8 cellular contexts compared by ENCODE assay signal in the genomic region with DNA sequence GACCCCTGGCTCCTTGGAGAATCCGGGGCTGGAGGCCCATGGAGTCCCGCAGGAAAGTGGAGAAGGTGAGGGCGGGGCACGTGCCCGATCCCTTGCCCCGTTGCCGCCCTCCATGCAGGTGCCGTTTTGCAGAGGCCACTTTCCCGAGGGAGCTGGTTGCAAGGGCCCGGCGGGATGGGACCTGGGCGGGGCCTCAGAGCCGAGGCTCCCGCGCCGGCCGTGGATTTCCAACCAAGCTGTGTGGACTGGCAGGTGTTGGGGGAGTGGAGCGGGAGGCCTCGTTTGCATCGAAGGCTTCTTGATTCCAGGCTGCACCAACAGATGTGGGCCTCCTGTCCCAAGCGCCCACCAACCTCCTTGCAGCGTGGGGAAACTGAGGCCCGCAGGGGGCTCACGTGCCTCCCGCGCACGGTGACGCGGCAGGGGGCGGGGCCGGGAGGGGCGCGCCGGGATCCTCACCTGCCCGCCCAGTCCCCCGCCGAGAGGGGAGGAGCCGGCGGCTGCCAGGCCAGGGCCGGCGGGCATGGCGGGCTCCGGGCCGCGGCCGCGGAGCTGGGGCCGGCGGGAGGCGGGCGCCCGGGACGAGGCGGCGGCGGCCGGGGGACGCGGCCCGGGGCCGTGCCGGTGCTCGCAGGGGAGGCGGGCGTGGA. TPM values are rescaled to one million over a fixed set of nuclear protein-coding genes. Genes with fewer than 3 reads are reported as not detected.
DNase-seq lines count a peak whose midpoint lies in the region; ATAC-seq and TF ChIP-seq lines count a peak whose summit lies in the region.

No MANE protein-coding gene starts in this region.

- POLR2A ChIA-PET in activated CD4-positive, alpha-beta T cell treated with anti-CD3 and anti-CD28 coated beads for 36 hours (lab: Charles Lee), result interaction anchor here (1.2 kb wide), 1 partner anchor 136 kb away, joined by 4 read pairs; no protein-coding TSS in a partner anchor

- peaks cover 49% of the 10 kb centered on the region for H3K4me1 Mint-ChIP-seq in activated CD4-positive, alpha-beta T cell treated with anti-CD3 and anti-CD28 coated beads for 36 hours

- H3K4me1 ChIP-seq in NT2/D1 (ENCODE audit: insufficient read depth, insufficient read length) (peaks cover 17% of the 10 kb centered on the region), mucosa of descending colon (ENCODE audit: low read depth) (peaks cover 8% of the 10 kb centered on the region), aorta (ENCODE audit: control insufficient read depth in 1 of 2, insufficient read depth in 2 of 2, low read length in 2 of 2) (no peaks in the 10 kb centered on the region)

- no peak overlapping the region for H3K27ac ChIP-seq in dorsolateral prefrontal cortex
- no peak overlapping the region for H3K27ac ChIP-seq in aorta (ENCODE audit: low read depth in 1 of 2, low read length in 2 of 2)

- TF ChIP-seq CTCF in dorsolateral prefrontal cortex (IDR thresholded peaks at IDR 0.05 in 54 of 56, conservative IDR thresholded peaks at IDR 0.05 in 2 of 56; ENCODE audit: low read depth in 1 of 56, partially characterized antibody in 56 of 56), result no peak
- no peak for TF ChIP-seq CTCF in mucosa of descending colon (IDR thresholded peaks at IDR 0.05)

- no peaks in the 10 kb centered on the region for H3K9me3 Mint-ChIP-seq in activated CD4-positive, alpha-beta T cell treated with anti-CD3 and anti-CD28 coated beads for 36 hours (ENCODE audit: low read depth)

- H3K36me3 ChIP-seq in NT2/D1 (ENCODE audit: insufficient read depth, insufficient read length, low read length), result peaks cover 25% of the 10 kb centered on the region
- no peaks in the 10 kb centered on the region for H3K36me3 ChIP-seq in mucosa of descending colon (ENCODE audit: low read depth)
- no peaks in the 10 kb centered on the region for H3K36me3 ChIP-seq in aorta (ENCODE audit: control insufficient read depth in 1 of 2, insufficient read depth in 2 of 2, low read length in 1 of 2)

- no peaks in the 10 kb centered on the region for H3K27me3 Mint-ChIP-seq in activated CD4-positive, alpha-beta T cell treated with anti-CD3 and anti-CD28 coated beads for 36 hours

- CTCF ChIA-PET in activated CD4-positive, alpha-beta T cell treated with anti-CD3 and anti-CD28 coated beads for 36 hours (lab: Charles Lee), result interaction anchor here (0.8 to 1.1 kb wide), 2 partner anchors 21 to 47 kb away, joined by 3 to 4 read pairs; no protein-coding TSS in a partner anchor

- H3K4me3 Mint-ChIP-seq in activated CD4-positive, alpha-beta T cell treated with anti-CD3 and anti-CD28 coated beads for 36 hours, result peak overlapping the region; percentile 62

- H3K9ac ChIP-seq in NT2/D1 (ENCODE audit: insufficient read length, low read depth), result peak overlapping the region; percentile 86

- peaks cover 4% of the 10 kb centered on the region; the same call in 1 of the 2 replicates for H3K9me3 ChIP-seq in NT2/D1 (ENCODE audit: insufficient read depth, low read length)
- no peaks in the 10 kb centered on the region for H3K9me3 ChIP-seq in mucosa of descending colon
- no peaks in the 10 kb centered on the region for H3K9me3 ChIP-seq in aorta (ENCODE audit: control insufficient read depth, low read length)

- peak; percentile 53 for DNase-seq in activated CD4-positive, alpha-beta T cell treated with anti-CD3 and anti-CD28 coated beads for 36 hours
- no peak for DNase-seq in activated CD4-positive, alpha-beta T cell treated with anti-CD3 and anti-CD28 coated beads for 1 hour
- DNase-seq in NT2/D1 (ENCODE audit: low read depth, low spot score) (no peak), dorsolateral prefrontal cortex (peak in 1 of 10 donors; percentile 49), mucosa of descending colon (peak; percentile 72 to 83 (median 78)), aorta (no peak), SIG-M5 treated with dmso at 0.1 percent for 504 hours (lab: John Stamatoyannopoulos, UW; ENCODE audit: unreplicated experiment) (no peak)

- H3K27me3 ChIP-seq in NT2/D1 (ENCODE audit: insufficient read depth, insufficient read length) (peaks cover 13% of the 10 kb centered on the region), dorsolateral prefrontal cortex (peaks cover 0 to 14% (median 0%) of the 10 kb centered on the region in 45 donors), aorta (ENCODE audit: control insufficient read depth in 1 of 2, insufficient read depth in 2 of 2, low read length in 1 of 2) (no peaks in the 10 kb centered on the region)

- peak overlapping the region; percentile 71 for H3K4me3 ChIP-seq in NT2/D1 (ENCODE audit: insufficient read length, low read depth)
- peak overlapping the region in 56 of 59 donors; percentile 12 to 70 (median 49) for H3K4me3 ChIP-seq in dorsolateral prefrontal cortex
- peak overlapping the region; percentile 40 for H3K4me3 ChIP-seq in mucosa of descending colon
- peak overlapping the region; percentile 29 to 78 for H3K4me3 ChIP-seq in aorta (ENCODE audit: low read length in 2 of 2)

- intact Hi-C loops in activated CD4-positive, alpha-beta T cell treated with anti-CD3 and anti-CD28 coated beads for 36 hours (cut with DNase I, micrococcal nuclease), result no loop called here
- intact Hi-C loops in dorsolateral prefrontal cortex (cut with DNase I) (no loop called here), mucosa of descending colon (cut with DNase I, micrococcal nuclease) (loop anchor here in 1 of 2 donors (10.0 kb wide), 1 partner anchor 53 kb away; no protein-coding TSS in a partner anchor), aorta (cut with DNase I) (no loop called here)

- 9 to 18% methylated on average over 30 to 65 of the region's 65 CpGs for WGBS in aorta, 2 donors

- peaks cover 30% of the 10 kb centered on the region for H3K36me3 Mint-ChIP-seq in activated CD4-positive, alpha-beta T cell treated with anti-CD3 and anti-CD28 coated beads for 36 hours (ENCODE audit: low read depth)

- H3K27ac Mint-ChIP-seq in activated CD4-positive, alpha-beta T cell treated with anti-CD3 and anti-CD28 coated beads for 36 hours, result no peak overlapping the region

- peak; percentile 52 for ATAC-seq in activated CD4-positive, alpha-beta T cell treated with anti-CD3 and anti-CD28 coated beads for 36 hours
- ATAC-seq in mucosa of descending colon (peak; percentile 81), aorta (ENCODE audit: low FRiP score) (no peak), HG03139 (IDR thresholded peaks at IDR 0.05; ENCODE audit: unreplicated experiment) (no peak)

RNA-seq across cellular contexts. Expression of a gene that starts 24.9 kb away (rescaled TPM):
- 10 to 100 TPM; 63.3 to 68.3 TPM for total RNA-seq in activated CD4-positive, alpha-beta T cell treated with anti-CD3 and anti-CD28 coated beads for 36 hours
- total RNA-seq in dorsolateral prefrontal cortex, result 10 to 100 TPM; 15.0 to 67.4 (median 33.4) TPM
- total RNA-seq in mucosa of descending colon, result 10 to 100 TPM; 48.1 to 75.3 (median 73.0) TPM
- total RNA-seq in aorta, result 10 to 100 TPM; 47.8 to 75.4 TPM
- polyA plus RNA-seq in aorta, result 10 to 100 TPM in 1 of 2 donors, 1 to 10 TPM in 1; 6.2 to 13.8 TPM

RNA-seq across cellular contexts. Expression of a gene that starts 25.8 kb away (rescaled TPM):
- total RNA-seq in activated CD4-positive, alpha-beta T cell treated with anti-CD3 and anti-CD28 coated beads for 36 hours, result 100 to 1,000 TPM; 196 to 206 TPM
- total RNA-seq in dorsolateral prefrontal cortex (100 to 1,000 TPM; 448 to 781 (median 536) TPM), mucosa of descending colon (100 to 1,000 TPM; 201 to 373 (median 261) TPM), aorta (100 to 1,000 TPM; 305 to 351 TPM)
- polyA plus RNA-seq in aorta, result 100 to 1,000 TPM in 1 of 2 donors, 10 to 100 TPM in 1; 98.3 to 263 TPM

Comparison
In these comparisons a context has a peak if more than half of its experiments do, and no peak if none do; other contexts are left out.
1. DNase-seq: peak in activated CD4-positive, alpha-beta T cell treated with anti-CD3 and anti-CD28 coated beads for 36 hours (single experiment) and mucosa of descending colon (3 of 3); none in activated CD4-positive, alpha-beta T cell treated with anti-CD3 and anti-CD28 coated beads for 1 hour (single experiment), NT2/D1 (single experiment), aorta (0 of 2) and SIG-M5 treated with dmso at 0.1 percent for 504 hours (single experiment).
2. ATAC-seq: peak in activated CD4-positive, alpha-beta T cell treated with anti-CD3 and anti-CD28 coated beads for 36 hours (single experiment) and mucosa of descending colon (single experiment); none in aorta (single experiment) and HG03139 (single experiment).
3. Peak in every context shown above with its lines, with median percentiles within 50 percentile points of each other: H3K4me3 ChIP-seq.